1 cellular context compared by ENCODE assay signal in genomic region chr10:69335613-69336012, GRCh38.
TF ChIP-seq lines count a peak whose summit lies in the region.

No MANE protein-coding gene starts in this region.

TF ChIP-seq in K562, 482 proteins besides CTCF, POLR2A, EP300 and RAD21 (continued from another document and continues in another):
- TF ChIP-seq FOXP4 (CRISPR knock-in tag; IDR thresholded peaks at IDR 0.05; ENCODE audit: borderline replicate concordance) (no peak), NKRF (IDR thresholded peaks at IDR 0.05; ENCODE audit: borderline replicate concordance) (peak; percentile 40; the same call in 1 of the 2 replicates), ATF3 (IDR thresholded peaks at IDR 0.05) (no peak), ATF3 (CRISPR knock-in tag; conservative IDR thresholded peaks at IDR 0.05) (0 out of 2 replicates have a peak, but pooled peaks have one; percentile 1), FOSL1 (tag; conservative IDR thresholded peaks at IDR 0.05) (no peak), HOXB6 (CRISPR knock-in tag; IDR thresholded peaks at IDR 0.05; ENCODE audit: borderline replicate concordance) (no peak), FOXJ2 (tag; IDR thresholded peaks at IDR 0.05) (no peak), SRSF9 (IDR thresholded peaks at IDR 0.05; ENCODE audit: borderline replicate concordance, low read depth, low read length) (no peak), ZNF780A (CRISPR knock-in tag; IDR thresholded peaks at IDR 0.05) (no peak), ZNF76 (CRISPR knock-in tag; IDR thresholded peaks at IDR 0.05; ENCODE audit: borderline replicate concordance) (no peak), E2F8 (IDR thresholded peaks at IDR 0.05; ENCODE audit: low read depth, partially characterized antibody) (no peak), PTBP1 (IDR thresholded peaks at IDR 0.05; ENCODE audit: low read depth, low read length) (0 out of 2 replicates have a peak, but pooled peaks have one; percentile 81), XRCC5 (IDR thresholded peaks at IDR 0.05; ENCODE audit: low read depth, low read length) (no peak), BCOR (IDR thresholded peaks at IDR 0.05) (peak; percentile 98), ZSCAN32 (CRISPR knock-in tag; IDR thresholded peaks at IDR 0.05) (no peak), E2F5 (CRISPR knock-in tag; IDR thresholded peaks at IDR 0.05) (peak; percentile 53; the same call in 1 of the 2 replicates), ZNF639 (CRISPR knock-in tag; conservative IDR thresholded peaks at IDR 0.05 in 1 of 2, IDR thresholded peaks at IDR 0.05 in 1 of 2) (no peak), CBX3 (IDR thresholded peaks at IDR 0.05; ENCODE audit: borderline replicate concordance in 1 of 2, low read length in 2 of 2) (peak in 1 of 2 experiments; percentile 63; a peak in 1 of 3 replicates), ATF1 (CRISPR knock-in tag; IDR thresholded peaks at IDR 0.05) (no peak), ATF1 (tag; IDR thresholded peaks at IDR 0.05) (peak; percentile 24; the same call in 1 of the 2 replicates), RCOR1 (IDR thresholded peaks at IDR 0.05; ENCODE audit: borderline replicate concordance in 1 of 2, low read depth in 2 of 2, low read length in 2 of 2) (peak in 1 of 2 experiments; percentile 90; a peak in 3 of 4 replicates), SMC3 (conservative IDR thresholded peaks at IDR 0.05; ENCODE audit: insufficient read depth, low read depth, low read length) (no peak), STAG1 (CRISPR knock-in tag; IDR thresholded peaks at IDR 0.05; ENCODE audit: borderline replicate concordance) (no peak), TAF7 (tag; IDR thresholded peaks at IDR 0.05) (no peak), EZH2 (IDR thresholded peaks at IDR 0.05; ENCODE audit: borderline replicate concordance, low read depth, low read length) (no peak), KDM1A (IDR thresholded peaks at IDR 0.05) (peak; percentile 85 to 92), TBP (optimal IDR thresholded peaks at IDR 0.05; ENCODE audit: low read depth, low read length) (peak; percentile 26), HDGF (IDR thresholded peaks at IDR 0.05) (peak; percentile 47; the same call in 1 of the 2 replicates), SMARCA5 (IDR thresholded peaks at IDR 0.05) (peak; percentile 95), ZNF75A (CRISPR knock-in tag; IDR thresholded peaks at IDR 0.05) (no peak), BHLHE40 (IDR thresholded peaks at IDR 0.05; ENCODE audit: low read length) (no peak), HDAC6 (IDR thresholded peaks at IDR 0.05; ENCODE audit: low read depth, low read length) (no peak), HNRNPH1 (optimal IDR thresholded peaks at IDR 0.05; ENCODE audit: low read depth, low read length) (no peak), U2AF2 (optimal IDR thresholded peaks at IDR 0.05; ENCODE audit: low read depth, low read length) (no peak), ADNP (tag; IDR thresholded peaks at IDR 0.05) (peak; percentile 97), FOXJ3 (CRISPR knock-in tag; IDR thresholded peaks at IDR 0.05) (no peak), PHF20 (IDR thresholded peaks at IDR 0.05; ENCODE audit: partially characterized antibody) (no peak), CBFB (CRISPR knock-in tag; IDR thresholded peaks at IDR 0.05) (no peak), BCLAF1 (IDR thresholded peaks at IDR 0.05; ENCODE audit: borderline replicate concordance in 1 of 2, control insufficient read depth in 1 of 2, low read depth in 2 of 2, low read length in 1 of 2) (no peak), MCM2 (IDR thresholded peaks at IDR 0.05; ENCODE audit: low read depth) (no peak), ZNF174 (CRISPR knock-in tag; IDR thresholded peaks at IDR 0.05) (no peak), KDM2B (CRISPR knock-in tag; IDR thresholded peaks at IDR 0.05) (no peak), CHD4 (IDR thresholded peaks at IDR 0.05; ENCODE audit: insufficient read depth, insufficient replicate concordance, low read depth, low read length, poor library complexity, severe bottlenecking) (peak; percentile 92), ZNF699 (CRISPR knock-in tag; IDR thresholded peaks at IDR 0.05; ENCODE audit: insufficient replicate concordance) (no peak), SNIP1 (IDR thresholded peaks at IDR 0.05; ENCODE audit: low read depth) (no peak), LEF1 (IDR thresholded peaks at IDR 0.05) (no peak), ZNF24 (IDR thresholded peaks at IDR 0.05) (no peak), FOXK1 (CRISPR knock-in tag; IDR thresholded peaks at IDR 0.05; ENCODE audit: borderline replicate concordance) (no peak), POLR3G (IDR thresholded peaks at IDR 0.05; ENCODE audit: extremely low read depth, insufficient read length, insufficient replicate concordance) (no peak), EHMT2 (IDR thresholded peaks at IDR 0.05) (0 out of 2 replicates have a peak, but pooled peaks have one; percentile 14), ZNF551 (CRISPR knock-in tag; IDR thresholded peaks at IDR 0.05) (no peak), RUNX1 (IDR thresholded peaks at IDR 0.05; ENCODE audit: low read depth) (0 out of 2 replicates have a peak, but pooled peaks have one; percentile 26), TFAM (CRISPR knock-in tag; conservative IDR thresholded peaks at IDR 0.05) (no peak), ESRRA (IDR thresholded peaks at IDR 0.05; ENCODE audit: borderline replicate concordance, low read depth) (0 out of 2 replicates have a peak, but pooled peaks have one; percentile 52), KDM4B (IDR thresholded peaks at IDR 0.05; ENCODE audit: borderline replicate concordance in 2 of 2, low read depth in 1 of 2) (no peak), NR3C1 (CRISPR knock-in tag; IDR thresholded peaks at IDR 0.05) (no peak), CXXC5 (CRISPR knock-in tag; IDR thresholded peaks at IDR 0.05) (no peak), PURB (CRISPR knock-in tag; IDR thresholded peaks at IDR 0.05; ENCODE audit: low read depth) (no peak), GTF2A2 (tag; IDR thresholded peaks at IDR 0.05) (no peak), ASH1L (IDR thresholded peaks at IDR 0.05; ENCODE audit: borderline replicate concordance, low read depth, partially characterized antibody) (no peak), ZNF12 (CRISPR knock-in tag; IDR thresholded peaks at IDR 0.05) (no peak), RBM25 (IDR thresholded peaks at IDR 0.05; ENCODE audit: low read depth, low read length, severe bottlenecking) (peak; percentile 93), ZNF77 (CRISPR knock-in tag; IDR thresholded peaks at IDR 0.05) (no peak), ZNF133 (CRISPR knock-in tag; IDR thresholded peaks at IDR 0.05) (no peak), ZBTB9 (CRISPR knock-in tag; IDR thresholded peaks at IDR 0.05) (no peak), HIVEP1 (CRISPR knock-in tag; IDR thresholded peaks at IDR 0.05) (no peak), HDAC2 (IDR thresholded peaks at IDR 0.05) (peak; percentile 85), ILK (tag; IDR thresholded peaks at IDR 0.05; ENCODE audit: borderline replicate concordance, low read depth) (no peak)
